ENCODE assay signal across 9 cellular contexts in the genomic region with DNA sequence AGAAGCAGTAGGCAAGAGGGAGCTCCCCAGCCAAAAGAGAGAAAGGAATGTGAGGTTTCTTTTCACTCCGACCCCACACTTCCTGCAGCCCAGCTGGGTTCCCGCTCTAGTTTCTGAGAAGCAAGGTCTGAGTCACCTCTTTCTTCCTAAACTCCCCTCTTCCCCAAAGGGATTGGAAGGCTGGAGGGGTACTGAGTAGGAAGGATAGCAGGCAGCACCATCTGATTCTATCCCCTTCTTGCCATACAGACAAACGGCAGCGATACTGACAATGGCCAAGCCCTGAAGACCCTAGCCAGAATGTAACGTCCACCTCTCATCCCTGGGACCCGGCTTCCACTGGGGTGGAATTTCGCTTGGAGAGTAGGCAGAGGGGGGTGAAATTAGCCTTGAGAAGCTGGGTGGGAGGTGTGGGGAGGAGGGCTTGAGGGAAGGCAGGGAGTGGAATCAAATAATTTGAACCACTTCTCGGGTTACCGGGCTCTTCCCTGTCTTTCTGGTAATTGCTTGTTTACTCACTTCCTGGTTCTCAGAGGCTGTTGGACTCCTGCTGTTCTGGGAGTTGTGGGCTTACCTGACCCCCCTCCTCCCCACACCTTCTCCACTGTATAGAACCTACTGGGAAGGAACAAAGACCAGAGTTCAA. TPM values are rescaled to one million over a fixed set of nuclear protein-coding genes. Genes with fewer than 3 reads are reported as not detected.
DNase-seq lines count a peak whose midpoint lies in the region; ATAC-seq and TF ChIP-seq lines count a peak whose summit lies in the region.
"Had no signal": no experiment of that assay in that cellular context is flagged by ENCODE, and none has a peak within 500 bp of the region (broad histone marks: within the 10 kb centered on the region; RNA-seq: fewer than 3 reads in every experiment).

No MANE protein-coding gene starts in this region.

- no peak for TF ChIP-seq CTCF in lower leg skin (IDR thresholded peaks at IDR 0.05)

- peak overlapping the region; percentile 38 for H3K9ac ChIP-seq in iPS-18a (ENCODE audit: low read length)

- H3K4me3 ChIP-seq in iPS-18a (ENCODE audit: low read length) = peak overlapping the region; percentile 41
- H3K4me3 ChIP-seq in lower leg skin (ENCODE audit: low read depth, poor library complexity, severe bottlenecking) = no peak overlapping the region

- 62 to 68% methylated on average over 9 of the region's 9 CpGs for WGBS in lower leg skin, 2 donors

- peak overlapping the region; percentile 66 for H3K27ac ChIP-seq in iPS-18a (ENCODE audit: low read length)

- peaks cover 58% of the 10 kb centered on the region for H3K27me3 ChIP-seq in iPS-18a (ENCODE audit: control insufficient read depth, insufficient read depth, low read length)

- H3K36me3 ChIP-seq in iPS-18a (ENCODE audit: control insufficient read depth, low read depth, low read length) = no peaks in the 10 kb centered on the region

- ATAC-seq in GM21526 (IDR thresholded peaks at IDR 0.05; ENCODE audit: low FRiP score, unreplicated experiment) (no peak), GM18909 (IDR thresholded peaks at IDR 0.05; ENCODE audit: poor library complexity, unreplicated experiment) (no peak)

- intact Hi-C loops in lower leg skin (cut with DNase I; ENCODE audit: low total_unique reads) = no loop called here

- peaks cover 70% of the 10 kb centered on the region for H3K4me1 ChIP-seq in iPS-18a (ENCODE audit: control insufficient read depth, low read depth, low read length)

- DNase-seq in DMS53 (lab: John Stamatoyannopoulos, UW) (peak; percentile 44), NCI-H1417 (lab: John Stamatoyannopoulos, UW) (peak; percentile 88 to 97 (median 96)), SW480 (ENCODE audit: low spot score) (peak; percentile 73), amniotic stem cell (lab: John Stamatoyannopoulos, UW) (no peak), lower leg skin (ENCODE audit: low spot score in 2 of 2) (no peak)
- DNase-seq: activated effector memory CD4-positive, alpha-beta T cell treated with Interleukin-2 at 50 U/mL for 16 hours had no signal

- no peaks in the 10 kb centered on the region for H3K9me3 ChIP-seq in iPS-18a (ENCODE audit: control insufficient read depth, low read depth, low read length)

- no peak for TF ChIP-seq POLR2A in lower leg skin (IDR thresholded peaks at IDR 0.05)

RNA-seq across cellular contexts. Expression of a gene that starts 13.2 kb away (rescaled TPM):
- 10 to 100 TPM; 36.7 to 53.4 (median 48.3) TPM for total RNA-seq in lower leg skin

Comparison
In these comparisons a context has a peak if more than half of its experiments do, and no peak if none do; other contexts are left out.
1. DNase-seq: peak in DMS53 (single experiment), NCI-H1417 (3 of 3) and SW480 (single experiment); none in amniotic stem cell (single experiment) and lower leg skin (0 of 2).